In genomic region chr10:118973744-118974143, GRCh38 we compare ENCODE assay signal across 2 cellular contexts.
TF ChIP-seq lines count a peak whose summit lies in the region.

No MANE protein-coding gene starts in this region.

TF ChIP-seq in HCT116, 20 proteins besides CTCF, POLR2A, EP300 and RAD21 (continued from another document):
- no peak for TF ChIP-seq REST (IDR thresholded peaks at IDR 0.05; ENCODE audit: low read depth)
- 0 out of 2 replicates have a peak, but pooled peaks have one; percentile 41 for TF ChIP-seq CBX3 (IDR thresholded peaks at IDR 0.05; ENCODE audit: low read depth)
- no peak for TF ChIP-seq ZFX (IDR thresholded peaks at IDR 0.05)
- TF ChIP-seq ZNF274 (IDR thresholded peaks at IDR 0.05; ENCODE audit: low read depth, low read length): no peak
TF ChIP-seq in HCT116: peak in this region for 1.

TF ChIP-seq in Ishikawa, 13 proteins besides CTCF, POLR2A, EP300 and RAD21 (continued from another document):
- no peak for TF ChIP-seq REST (IDR thresholded peaks at IDR 0.05; ENCODE audit: low read depth)
- TF ChIP-seq CEBPB (IDR thresholded peaks at IDR 0.05): no peak
